8 cellular contexts compared by ENCODE assay signal in the genomic region with DNA sequence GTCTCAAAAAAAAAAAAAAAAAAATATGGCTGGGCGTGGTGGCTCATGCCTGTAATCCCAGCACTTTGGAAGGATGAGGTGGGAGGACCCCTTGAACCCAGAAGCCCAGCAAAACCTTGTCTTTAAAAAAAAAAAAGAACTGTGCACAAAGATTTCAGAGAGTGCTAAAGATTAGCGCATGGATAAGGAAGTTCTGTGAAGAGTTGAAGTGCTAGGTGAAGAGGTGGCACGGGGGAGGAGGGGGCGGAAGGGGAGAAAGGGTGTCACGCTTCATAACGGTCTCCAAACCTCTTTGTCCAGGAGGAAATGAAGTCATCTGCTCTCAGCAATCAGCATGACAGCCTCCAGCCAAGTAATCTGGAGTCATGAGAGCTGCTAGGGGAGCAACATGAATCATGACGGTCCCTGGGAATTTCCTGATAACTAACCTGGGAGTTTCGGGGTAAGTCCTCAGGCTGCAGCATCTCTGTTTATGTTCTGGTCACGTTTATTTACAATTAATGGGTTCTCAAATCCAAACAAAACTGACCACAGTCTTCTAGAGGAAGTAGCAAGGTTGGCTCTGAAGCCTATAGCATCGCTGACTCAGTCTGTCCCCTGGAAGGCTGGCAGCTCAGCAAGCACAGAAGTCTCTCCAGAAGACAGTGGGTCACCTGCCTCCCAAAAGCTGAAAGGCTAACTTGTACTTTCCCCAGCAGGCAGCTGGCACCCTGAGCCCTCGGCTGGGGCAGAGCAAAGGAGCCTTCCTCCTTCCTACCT. TPM values are rescaled to one million over a fixed set of nuclear protein-coding genes. Genes with fewer than 3 reads are reported as not detected.
DNase-seq lines count a peak whose midpoint lies in the region; ATAC-seq, FAIRE-seq and TF ChIP-seq lines count a peak whose summit lies in the region.

No MANE protein-coding gene starts in this region.

- H3K4me1 ChIP-seq in A549 = peaks cover 79% of the 10 kb centered on the region

- TF ChIP-seq CTCF in A549 (IDR thresholded peaks at IDR 0.05) (no peak), activated B cell treated with CpG ODN at 0.5 μM for 24 hours (IDR thresholded peaks at IDR 0.05) (no peak), osteocyte (IDR thresholded peaks at IDR 0.05) (no peak)

- peak overlapping the region; percentile 85 for H3K4me2 ChIP-seq in A549

- H3K36me3 Mint-ChIP-seq in activated B cell treated with CpG ODN at 0.5 μM for 24 hours (ENCODE audit: low read depth) (no peaks in the 10 kb centered on the region), osteocyte (ENCODE audit: unreplicated experiment) (peaks cover 16% of the 10 kb centered on the region)
- peaks cover 2% of the 10 kb centered on the region for H3K36me3 Mint-ChIP-seq in effector memory CD8-positive, alpha-beta T cell (ENCODE audit: insufficient read depth)

- TF ChIP-seq RAD21 in A549 (conservative IDR thresholded peaks at IDR 0.05 in 1 of 2, IDR thresholded peaks at IDR 0.05 in 1 of 2) = peak in 1 of 2 experiments; percentile 13; a peak in 1 of 5 replicates

- no peak for FAIRE-seq in A549 (lab: Jason Lieb, UNC)

- peak overlapping the region; percentile 48 for H3K4me3 Mint-ChIP-seq in activated B cell treated with CpG ODN at 0.5 μM for 24 hours
- peak overlapping the region; percentile 56 to 59 for H3K4me3 Mint-ChIP-seq in effector memory CD8-positive, alpha-beta T cell
- H3K4me3 Mint-ChIP-seq in osteocyte (ENCODE audit: unreplicated experiment) = no peak overlapping the region

- POLR2A ChIA-PET in A549 (lab: Yijun Ruan, JAX) (interaction anchor here (0.7 to 3.9 kb wide), 3 partner anchors 20 to 95 kb away, joined by 3 to 98 read pairs (median 4); no protein-coding TSS in a partner anchor), activated B cell treated with CpG ODN at 0.5 μM for 24 hours (lab: Charles Lee) (interaction anchor here (0.7 to 1.2 kb wide), 3 partner anchors 34 to 1208 kb away, joined by 3 read pairs; no protein-coding TSS in a partner anchor)

- peak overlapping the region; percentile 60; the same call in 2 of the 3 replicates for H3K4me3 ChIP-seq in A549

- H3K27me3 Mint-ChIP-seq in activated B cell treated with CpG ODN at 0.5 μM for 24 hours (peaks cover 38% of the 10 kb centered on the region), osteocyte (ENCODE audit: unreplicated experiment) (no peaks in the 10 kb centered on the region)
- peaks cover 30 to 44% of the 10 kb centered on the region in 2 donors for H3K27me3 Mint-ChIP-seq in effector memory CD8-positive, alpha-beta T cell

- peaks cover 36% of the 10 kb centered on the region for H3K4me1 Mint-ChIP-seq in activated B cell treated with CpG ODN at 0.5 μM for 24 hours
- H3K4me1 Mint-ChIP-seq in effector memory CD8-positive, alpha-beta T cell (ENCODE audit: low read depth in 2 of 2) = peaks cover 15 to 21% of the 10 kb centered on the region in 2 donors
- H3K4me1 Mint-ChIP-seq in osteocyte (ENCODE audit: unreplicated experiment) = peaks cover 82% of the 10 kb centered on the region

- ATAC-seq in A549 (peak; percentile 51; a peak in 5 of 6 replicates), activated B cell treated with CpG ODN at 0.5 μM for 24 hours (ENCODE audit: low read depth) (peak; percentile 60)
- ATAC-seq in effector memory CD8-positive, alpha-beta T cell (replicated peaks) = peak; percentile 69

- in situ Hi-C loops in GM18951 (cut with MboI; ENCODE audit: low sequenced_read_pairs, unreplicated experiment) = no loop called here

- H3K27ac Mint-ChIP-seq in activated B cell treated with CpG ODN at 0.5 μM for 24 hours (peak overlapping the region; percentile 12), osteocyte (ENCODE audit: unreplicated experiment) (peak overlapping the region; percentile 94)
- no peak overlapping the region for H3K27ac Mint-ChIP-seq in effector memory CD8-positive, alpha-beta T cell

- intact Hi-C loops in activated B cell treated with CpG ODN at 0.5 μM for 24 hours (cut with micrococcal nuclease) = no loop called here

- DNase-seq in A549 (ENCODE audit: low read depth in 1 of 2, low spot score in 1 of 2) (peak; percentile 81 to 93), LHCN-M2 (ENCODE audit: low read depth) (peak; percentile 99), activated B cell treated with CpG ODN at 0.5 μM for 24 hours (no peak), osteocyte (ENCODE audit: extremely low spot score, unreplicated experiment) (no peak), NCI-H1930 (lab: John Stamatoyannopoulos, UW) (no peak), putamen (ENCODE audit: low spot score) (no peak)
- peak in 2 of 3 experiments; percentile 15 to 21 for DNase-seq in effector memory CD8-positive, alpha-beta T cell

- CTCF ChIA-PET in A549 (lab: Yijun Ruan, JAX) = interaction anchor here (0.9 to 16.7 kb wide), 4 partner anchors 14 to 32 kb away, joined by 3 to 196 read pairs (median 86); no protein-coding TSS in a partner anchor
- CTCF ChIA-PET in activated B cell treated with CpG ODN at 0.5 μM for 24 hours (lab: Charles Lee) = interaction anchor here (0.9 to 1.8 kb wide), 3 partner anchors 20 to 32 kb away, joined by 3 to 8 read pairs (median 3); no protein-coding TSS in a partner anchor

- TF ChIP-seq EP300 in A549 (IDR thresholded peaks at IDR 0.05) = peak; percentile 55 to 74; a peak in 3 of 5 replicates

- no peaks in the 10 kb centered on the region for H3K9me3 ChIP-seq in A549

- H3K27ac ChIP-seq in A549 = peak overlapping the region; percentile 91 to 96

- 0% methylated on average over 11 of the region's 11 CpGs for WGBS in A549 (ENCODE audit: missing lambda C conversion rate)

- no peak for TF ChIP-seq POLR2A in A549 (IDR thresholded peaks at IDR 0.05; ENCODE audit: low read length)
- TF ChIP-seq POLR2A in GM18951 (IDR thresholded peaks at IDR 0.05; ENCODE audit: extremely low read depth, insufficient read depth, insufficient read length) = peak; percentile 23

- H3K9me3 Mint-ChIP-seq in activated B cell treated with CpG ODN at 0.5 μM for 24 hours (no peaks in the 10 kb centered on the region), osteocyte (ENCODE audit: unreplicated experiment) (no peaks in the 10 kb centered on the region)
- H3K9me3 Mint-ChIP-seq in effector memory CD8-positive, alpha-beta T cell = no peaks in the 10 kb centered on the region

TF ChIP-seq in A549, 52 proteins besides CTCF, POLR2A, EP300 and RAD21 (continues in another document):
- peak; percentile 32 for TF ChIP-seq MAFK (IDR thresholded peaks at IDR 0.05; ENCODE audit: partially characterized antibody)
- no peak for TF ChIP-seq TP53 (CRISPR knock-in tag; IDR thresholded peaks at IDR 0.05)
- no peak for TF ChIP-seq EHF (CRISPR knock-in tag; IDR thresholded peaks at IDR 0.05)
- peak; percentile 60; the same call in 1 of the 2 replicates for TF ChIP-seq FOSL2 (IDR thresholded peaks at IDR 0.05)
- peak; percentile 83 for TF ChIP-seq FOSL2 (CRISPR knock-in tag; IDR thresholded peaks at IDR 0.05)
- peak; percentile 71 to 74; a peak in 4 of 5 replicates for TF ChIP-seq JUN (IDR thresholded peaks at IDR 0.05)
- no peak for TF ChIP-seq ZFP36 (IDR thresholded peaks at IDR 0.05; ENCODE audit: borderline replicate concordance, partially characterized antibody)
- no peak for TF ChIP-seq RFX5 (IDR thresholded peaks at IDR 0.05)
- TF ChIP-seq ZSCAN20 (CRISPR knock-in tag; IDR thresholded peaks at IDR 0.05) = no peak
- TF ChIP-seq TFCP2L1 (CRISPR knock-in tag; IDR thresholded peaks at IDR 0.05) = no peak
- peak in 1 of 2 experiments; percentile 34; a peak in 1 of 4 replicates for TF ChIP-seq CEBPB (IDR thresholded peaks at IDR 0.05)
- peak; percentile 79 for TF ChIP-seq JUNB (IDR thresholded peaks at IDR 0.05)
- TF ChIP-seq GATA3 (IDR thresholded peaks at IDR 0.05; ENCODE audit: borderline replicate concordance) = peak; percentile 82
- no peak for TF ChIP-seq RARB (CRISPR knock-in tag; IDR thresholded peaks at IDR 0.05)
- peak; percentile 64 for TF ChIP-seq MAX (IDR thresholded peaks at IDR 0.05)
- TF ChIP-seq, protein P1, sequence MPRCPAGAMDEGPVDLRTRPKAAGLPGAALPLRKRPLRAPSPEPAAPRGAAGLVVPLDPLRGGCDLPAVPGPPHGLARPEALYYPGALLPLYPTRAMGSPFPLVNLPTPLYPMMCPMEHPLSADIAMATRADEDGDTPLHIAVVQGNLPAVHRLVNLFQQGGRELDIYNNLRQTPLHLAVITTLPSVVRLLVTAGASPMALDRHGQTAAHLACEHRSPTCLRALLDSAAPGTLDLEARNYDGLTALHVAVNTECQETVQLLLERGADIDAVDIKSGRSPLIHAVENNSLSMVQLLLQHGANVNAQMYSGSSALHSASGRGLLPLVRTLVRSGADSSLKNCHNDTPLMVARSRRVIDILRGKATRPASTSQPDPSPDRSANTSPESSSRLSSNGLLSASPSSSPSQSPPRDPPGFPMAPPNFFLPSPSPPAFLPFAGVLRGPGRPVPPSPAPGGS (IDR thresholded peaks at IDR 0.05) = peak; percentile 66; the same call in 1 of the 3 replicates
- TF ChIP-seq FOXS1 (CRISPR knock-in tag; IDR thresholded peaks at IDR 0.05) = peak; percentile 25; the same call in 1 of the 2 replicates
- TF ChIP-seq RNF2 (IDR thresholded peaks at IDR 0.05; ENCODE audit: borderline replicate concordance, low read depth) = no peak
- no peak for TF ChIP-seq HOXB13 (CRISPR knock-in tag; IDR thresholded peaks at IDR 0.05; ENCODE audit: low read depth)

RNA-seq across cellular contexts. Expression of gene PLAU, which starts 1.9 kb away (rescaled TPM):
- polyA plus RNA-seq in A549 (2011; rRNA removed) (75.8 and 84.3 TPM in 2 replicates), A549 (2017; fragmentation: RNase III; extraction: RNeasy Plus Mini Kit Qiagen cat#74134 plus additional on column Dnase treatment) (82.6 to 88.3 TPM (median 87.2 TPM) in 3 replicates)
- 78.1 and 96.1 TPM in 2 replicates for polyA plus RNA-seq in A549 (2012; cell fraction: cytosol; rRNA removed)
- polyA plus RNA-seq in A549 (2012; cell fraction: nucleus; rRNA removed) = 128 and 152 TPM in 2 replicates
- polyA minus RNA-seq in A549 (2011; rRNA and poly(A)+ RNA removed) = 47.2 and 50.6 TPM in 2 replicates
- total RNA-seq in LHCN-M2 (2014; rRNA removed) (614 and 683 TPM in 2 replicates), activated B cell treated with CpG ODN at 0.5 μM for 24 hours (0.10 TPM in 1 of 2 replicates, not detected in the other), osteocyte (112 and 118 TPM in 2 replicates)
- 228 TPM for polyA plus RNA-seq in LHCN-M2 (2012)

RNA-seq across cellular contexts. Expression of gene CAMK2G, which starts 34.7 kb away (rescaled TPM):
- polyA plus RNA-seq in A549 (2011; rRNA removed) (22.6 and 27.5 TPM in 2 replicates), A549 (2017; fragmentation: RNase III; extraction: RNeasy Plus Mini Kit Qiagen cat#74134 plus additional on column Dnase treatment) (22.8 to 26.6 TPM (median 25.5 TPM) in 3 replicates)
- 30.6 and 33.7 TPM in 2 replicates for polyA plus RNA-seq in A549 (2012; cell fraction: cytosol; rRNA removed)
- polyA plus RNA-seq in A549 (2012; cell fraction: nucleus; rRNA removed) = 61.5 and 75.3 TPM in 2 replicates
- 22.9 and 33.4 TPM in 2 replicates for polyA minus RNA-seq in A549 (2011; rRNA and poly(A)+ RNA removed)
- total RNA-seq in LHCN-M2 (2014; rRNA removed) (16.4 and 20.8 TPM in 2 replicates), activated B cell treated with CpG ODN at 0.5 μM for 24 hours (17.8 and 19.9 TPM in 2 replicates), osteocyte (37.6 and 38.2 TPM in 2 replicates)
- 15.0 TPM for polyA plus RNA-seq in LHCN-M2 (2012)

Comparison
In these comparisons a context has a peak if more than half of its experiments do, and no peak if none do; other contexts are left out.
1. DNase-seq: peak in A549 (2 of 2), LHCN-M2 (single experiment) and effector memory CD8-positive, alpha-beta T cell (2 of 3); none in activated B cell treated with CpG ODN at 0.5 μM for 24 hours (single experiment), osteocyte (single experiment), NCI-H1930 (0 of 2) and putamen (single experiment).
2. H3K27ac Mint-ChIP-seq: peak in activated B cell treated with CpG ODN at 0.5 μM for 24 hours (single experiment) and osteocyte (single experiment); none in effector memory CD8-positive, alpha-beta T cell (0 of 2).
3. RNA of gene PLAU, which starts 1.9 kb away (total RNA-seq): 614 to 683 TPM in LHCN-M2 and 112 to 118 TPM in osteocyte; 0.10 TPM in activated B cell treated with CpG ODN at 0.5 μM for 24 hours; every median in the first group is over 100 times any median in the second.
4. Peak in every context shown above with its lines, with median percentiles within 50 percentile points of each other: ATAC-seq.